Comparison of ENCODE assay signal across 1 cellular context in the genomic region with DNA sequence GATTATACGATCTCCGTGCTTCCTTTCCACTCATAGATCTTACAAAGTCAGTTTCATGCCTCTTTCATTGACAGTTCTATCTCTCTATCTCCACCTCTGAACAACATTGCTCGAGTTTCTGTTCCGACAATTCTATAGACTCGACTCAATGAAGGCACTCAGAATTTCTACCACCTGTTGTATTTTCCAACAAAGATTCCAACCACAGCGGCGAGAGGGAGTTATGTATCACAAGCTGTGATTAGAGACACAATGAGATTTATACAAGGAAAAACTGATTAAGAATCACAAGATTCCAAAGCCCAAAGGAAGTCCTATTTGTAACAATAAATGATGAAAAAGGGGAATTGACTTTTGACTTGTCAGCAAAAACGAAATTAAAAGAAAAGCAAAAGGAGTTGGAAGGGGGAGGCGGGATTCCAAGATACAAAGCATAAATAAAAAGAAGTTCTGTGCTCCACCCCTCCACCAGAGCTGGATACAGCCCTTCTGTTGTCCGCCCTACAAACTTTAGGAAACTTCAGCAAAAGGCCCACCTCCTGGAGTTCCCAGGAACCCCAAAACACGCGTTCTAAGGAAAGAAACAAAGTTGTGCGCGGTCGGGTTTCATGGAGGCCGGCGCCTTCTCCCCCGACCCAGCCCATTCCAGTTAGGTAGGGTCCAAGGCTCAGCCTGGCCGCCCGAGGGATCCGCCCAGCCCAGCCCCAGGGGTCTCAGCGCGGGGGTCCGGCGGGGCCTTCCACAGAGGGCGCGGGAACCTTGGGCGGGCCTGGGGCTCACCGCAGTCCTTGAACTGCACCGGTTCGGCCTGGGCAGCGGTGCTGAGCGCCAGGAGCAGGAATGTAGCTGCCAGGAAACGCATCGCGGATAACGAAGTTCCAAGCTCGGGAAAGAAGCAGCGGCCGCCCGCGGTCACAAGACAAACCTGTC.
TF ChIP-seq lines count a peak whose summit lies in the region.

NPC2 (minus strand) TSS at position 893 of the 930 bp plus-strand sequence; CDS start at position 862, 31 bp downstream.

TF ChIP-seq in WTC11, 78 proteins besides CTCF, POLR2A, EP300 and RAD21 (continued from another document):
- TF ChIP-seq, protein P1, sequence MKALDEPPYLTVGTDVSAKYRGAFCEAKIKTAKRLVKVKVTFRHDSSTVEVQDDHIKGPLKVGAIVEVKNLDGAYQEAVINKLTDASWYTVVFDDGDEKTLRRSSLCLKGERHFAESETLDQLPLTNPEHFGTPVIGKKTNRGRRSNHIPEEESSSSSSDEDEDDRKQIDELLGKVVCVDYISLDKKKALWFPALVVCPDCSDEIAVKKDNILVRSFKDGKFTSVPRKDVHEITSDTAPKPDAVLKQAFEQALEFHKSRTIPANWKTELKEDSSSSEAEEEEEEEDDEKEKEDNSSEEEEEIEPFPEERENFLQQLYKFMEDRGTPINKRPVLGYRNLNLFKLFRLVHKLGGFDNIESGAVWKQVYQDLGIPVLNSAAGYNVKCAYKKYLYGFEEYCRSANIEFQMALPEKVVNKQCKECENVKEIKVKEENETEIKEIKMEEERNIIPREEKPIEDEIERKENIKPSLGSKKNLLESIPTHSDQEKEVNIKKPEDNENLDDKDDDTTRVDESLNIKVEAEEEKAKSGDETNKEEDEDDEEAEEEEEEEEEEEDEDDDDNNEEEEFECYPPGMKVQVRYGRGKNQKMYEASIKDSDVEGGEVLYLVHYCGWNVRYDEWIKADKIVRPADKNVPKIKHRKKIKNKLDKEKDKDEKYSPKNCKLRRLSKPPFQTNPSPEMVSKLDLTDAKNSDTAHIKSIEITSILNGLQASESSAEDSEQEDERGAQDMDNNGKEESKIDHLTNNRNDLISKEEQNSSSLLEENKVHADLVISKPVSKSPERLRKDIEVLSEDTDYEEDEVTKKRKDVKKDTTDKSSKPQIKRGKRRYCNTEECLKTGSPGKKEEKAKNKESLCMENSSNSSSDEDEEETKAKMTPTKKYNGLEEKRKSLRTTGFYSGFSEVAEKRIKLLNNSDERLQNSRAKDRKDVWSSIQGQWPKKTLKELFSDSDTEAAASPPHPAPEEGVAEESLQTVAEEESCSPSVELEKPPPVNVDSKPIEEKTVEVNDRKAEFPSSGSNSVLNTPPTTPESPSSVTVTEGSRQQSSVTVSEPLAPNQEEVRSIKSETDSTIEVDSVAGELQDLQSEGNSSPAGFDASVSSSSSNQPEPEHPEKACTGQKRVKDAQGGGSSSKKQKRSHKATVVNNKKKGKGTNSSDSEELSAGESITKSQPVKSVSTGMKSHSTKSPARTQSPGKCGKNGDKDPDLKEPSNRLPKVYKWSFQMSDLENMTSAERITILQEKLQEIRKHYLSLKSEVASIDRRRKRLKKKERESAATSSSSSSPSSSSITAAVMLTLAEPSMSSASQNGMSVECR (CRISPR knock-in tag; IDR thresholded peaks at IDR 0.05; ENCODE audit: borderline replicate concordance): peak; percentile 73; the same call in 1 of the 2 replicates
- no peak for TF ChIP-seq FOXK1 (CRISPR knock-in tag; IDR thresholded peaks at IDR 0.05)
